Comparison of ENCODE assay signal across 1 cellular context in the genomic region with DNA sequence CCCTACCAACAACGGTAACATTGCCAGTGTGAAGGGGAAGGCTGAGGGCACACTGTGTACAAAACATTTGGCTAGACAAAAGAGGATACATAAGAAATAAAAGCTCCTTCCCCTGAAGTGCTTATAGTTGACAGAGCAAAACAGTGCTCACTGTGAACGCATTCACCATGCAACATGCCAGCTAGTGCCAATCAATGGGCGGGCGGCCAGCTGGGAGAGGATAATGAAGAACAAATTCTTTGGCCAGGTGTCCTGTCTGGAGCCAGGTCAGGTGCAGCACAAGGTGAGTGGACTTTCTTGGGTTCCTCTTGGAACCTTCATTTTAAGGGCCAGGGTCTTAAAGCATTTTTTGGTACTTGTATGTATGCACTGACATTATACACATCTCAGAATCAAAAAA.
TF ChIP-seq lines count a peak whose summit lies in the region.

No MANE protein-coding gene starts in this region.

TF ChIP-seq in HepG2, 621 proteins besides CTCF, POLR2A, EP300 and RAD21 (continued from another document):
- TF ChIP-seq ZNF646 (CRISPR knock-in tag; IDR thresholded peaks at IDR 0.05), result no peak
- no peak for TF ChIP-seq ZNF709 (CRISPR knock-in tag; IDR thresholded peaks at IDR 0.05)
- no peak for TF ChIP-seq U2AF2 (IDR thresholded peaks at IDR 0.05; ENCODE audit: low read depth, low read length)
- no peak for TF ChIP-seq NR2C2 (CRISPR knock-in tag; IDR thresholded peaks at IDR 0.05; ENCODE audit: borderline replicate concordance)
- no peak for TF ChIP-seq GRHL1 (CRISPR knock-in tag; conservative IDR thresholded peaks at IDR 0.05)
- TF ChIP-seq, protein P1, sequence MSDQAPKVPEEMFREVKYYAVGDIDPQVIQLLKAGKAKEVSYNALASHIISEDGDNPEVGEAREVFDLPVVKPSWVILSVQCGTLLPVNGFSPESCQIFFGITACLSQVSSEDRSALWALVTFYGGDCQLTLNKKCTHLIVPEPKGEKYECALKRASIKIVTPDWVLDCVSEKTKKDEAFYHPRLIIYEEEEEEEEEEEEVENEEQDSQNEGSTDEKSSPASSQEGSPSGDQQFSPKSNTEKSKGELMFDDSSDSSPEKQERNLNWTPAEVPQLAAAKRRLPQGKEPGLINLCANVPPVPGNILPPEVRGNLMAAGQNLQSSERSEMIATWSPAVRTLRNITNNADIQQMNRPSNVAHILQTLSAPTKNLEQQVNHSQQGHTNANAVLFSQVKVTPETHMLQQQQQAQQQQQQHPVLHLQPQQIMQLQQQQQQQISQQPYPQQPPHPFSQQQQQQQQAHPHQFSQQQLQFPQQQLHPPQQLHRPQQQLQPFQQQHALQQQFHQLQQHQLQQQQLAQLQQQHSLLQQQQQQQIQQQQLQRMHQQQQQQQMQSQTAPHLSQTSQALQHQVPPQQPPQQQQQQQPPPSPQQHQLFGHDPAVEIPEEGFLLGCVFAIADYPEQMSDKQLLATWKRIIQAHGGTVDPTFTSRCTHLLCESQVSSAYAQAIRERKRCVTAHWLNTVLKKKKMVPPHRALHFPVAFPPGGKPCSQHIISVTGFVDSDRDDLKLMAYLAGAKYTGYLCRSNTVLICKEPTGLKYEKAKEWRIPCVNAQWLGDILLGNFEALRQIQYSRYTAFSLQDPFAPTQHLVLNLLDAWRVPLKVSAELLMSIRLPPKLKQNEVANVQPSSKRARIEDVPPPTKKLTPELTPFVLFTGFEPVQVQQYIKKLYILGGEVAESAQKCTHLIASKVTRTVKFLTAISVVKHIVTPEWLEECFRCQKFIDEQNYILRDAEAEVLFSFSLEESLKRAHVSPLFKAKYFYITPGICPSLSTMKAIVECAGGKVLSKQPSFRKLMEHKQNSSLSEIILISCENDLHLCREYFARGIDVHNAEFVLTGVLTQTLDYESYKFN (CRISPR knock-in tag; conservative IDR thresholded peaks at IDR 0.05), result no peak
- TF ChIP-seq ZFP36 (IDR thresholded peaks at IDR 0.05; ENCODE audit: borderline replicate concordance, low read depth, low read length, partially characterized antibody), result no peak
- TF ChIP-seq, protein P2, sequence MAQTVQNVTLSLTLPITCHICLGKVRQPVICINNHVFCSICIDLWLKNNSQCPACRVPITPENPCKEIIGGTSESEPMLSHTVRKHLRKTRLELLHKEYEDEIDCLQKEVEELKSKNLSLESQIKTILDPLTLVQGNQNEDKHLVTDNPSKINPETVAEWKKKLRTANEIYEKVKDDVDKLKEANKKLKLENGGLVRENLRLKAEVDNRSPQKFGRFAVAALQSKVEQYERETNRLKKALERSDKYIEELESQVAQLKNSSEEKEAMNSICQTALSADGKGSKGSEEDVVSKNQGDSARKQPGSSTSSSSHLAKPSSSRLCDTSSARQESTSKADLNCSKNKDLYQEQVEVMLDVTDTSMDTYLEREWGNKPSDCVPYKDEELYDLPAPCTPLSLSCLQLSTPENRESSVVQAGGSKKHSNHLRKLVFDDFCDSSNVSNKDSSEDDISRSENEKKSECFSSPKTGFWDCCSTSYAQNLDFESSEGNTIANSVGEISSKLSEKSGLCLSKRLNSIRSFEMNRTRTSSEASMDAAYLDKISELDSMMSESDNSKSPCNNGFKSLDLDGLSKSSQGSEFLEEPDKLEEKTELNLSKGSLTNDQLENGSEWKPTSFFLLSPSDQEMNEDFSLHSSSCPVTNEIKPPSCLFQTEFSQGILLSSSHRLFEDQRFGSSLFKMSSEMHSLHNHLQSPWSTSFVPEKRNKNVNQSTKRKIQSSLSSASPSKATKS (CRISPR knock-in tag; IDR thresholded peaks at IDR 0.05), result no peak
TF ChIP-seq in HepG2: peak in this region for 0.
